ENCODE assay signal across 8 cellular contexts in genomic region chr11:122883682-122883981, GRCh38. TPM values are rescaled to one million over a fixed set of nuclear protein-coding genes. Genes with fewer than 3 reads are reported as not detected.
DNase-seq lines count a peak whose midpoint lies in the region; ATAC-seq, FAIRE-seq and TF ChIP-seq lines count a peak whose summit lies in the region.

No MANE protein-coding gene starts in this region.

- H3K4me3 ChIP-seq in A549: peak overlapping the region; percentile 88
- no peak overlapping the region for H3K4me3 ChIP-seq in KMS-11 (IDR thresholded peaks at IDR 0.05; ENCODE audit: insufficient read depth, low read depth, low read length)

- peaks cover 26% of the 10 kb centered on the region for H3K27me3 Mint-ChIP-seq in dendritic cell treated with granulocyte-macrophage colony-stimulating factor and Interleukin-4, amounts not matched to agents 40 ng/mL and 50 ng/mL, for 4 days
- peaks cover 4 to 27% (median 17%) of the 10 kb centered on the region in 3 donors for H3K27me3 Mint-ChIP-seq in naive B cell

- no peak for TF ChIP-seq EP300 in A549 (IDR thresholded peaks at IDR 0.05)

- no peaks in the 10 kb centered on the region for H3K79me2 ChIP-seq in KMS-11 (ENCODE audit: insufficient read depth, low read depth)

- H2AFZ ChIP-seq in KMS-11 (ENCODE audit: low read depth): peak overlapping the region; percentile 81; the same call in 1 of the 2 replicates

- H3K9me3 Mint-ChIP-seq in dendritic cell treated with granulocyte-macrophage colony-stimulating factor and Interleukin-4, amounts not matched to agents 40 ng/mL and 50 ng/mL, for 4 days: no peaks in the 10 kb centered on the region
- no peaks in the 10 kb centered on the region for H3K9me3 Mint-ChIP-seq in naive B cell

- H3K9me3 ChIP-seq in A549: no peaks in the 10 kb centered on the region

- no peaks in the 10 kb centered on the region for H3K36me3 Mint-ChIP-seq in dendritic cell treated with granulocyte-macrophage colony-stimulating factor and Interleukin-4, amounts not matched to agents 40 ng/mL and 50 ng/mL, for 4 days (ENCODE audit: low read depth)
- peaks cover 7 to 12% of the 10 kb centered on the region in 2 donors for H3K36me3 Mint-ChIP-seq in naive B cell

- H3K4me3 Mint-ChIP-seq in dendritic cell treated with granulocyte-macrophage colony-stimulating factor and Interleukin-4, amounts not matched to agents 40 ng/mL and 50 ng/mL, for 4 days: peak overlapping the region; percentile 81
- H3K4me3 Mint-ChIP-seq in naive B cell: peak overlapping the region; percentile 86 to 93 (median 90)

- no peak for TF ChIP-seq CTCF in A549 (IDR thresholded peaks at IDR 0.05)
- no peak for TF ChIP-seq CTCF in KMS-11 (conservative IDR thresholded peaks at IDR 0.05; ENCODE audit: low read depth, low read length)
- TF ChIP-seq CTCF in GM13976 (IDR thresholded peaks at IDR 0.05; ENCODE audit: borderline replicate concordance, control extremely low read depth, extremely low read depth, insufficient read depth, missing control alignments): no peak

- H3K27me3 ChIP-seq in KMS-11 (ENCODE audit: insufficient read depth, low read depth): no peaks in the 10 kb centered on the region

- H3K36me3 ChIP-seq in KMS-11 (ENCODE audit: insufficient read depth): no peaks in the 10 kb centered on the region

- peaks cover 21% of the 10 kb centered on the region for H3K4me1 Mint-ChIP-seq in dendritic cell treated with granulocyte-macrophage colony-stimulating factor and Interleukin-4, amounts not matched to agents 40 ng/mL and 50 ng/mL, for 4 days (ENCODE audit: low read depth)
- peaks cover 10 to 17% (median 13%) of the 10 kb centered on the region in 3 donors for H3K4me1 Mint-ChIP-seq in naive B cell

- ATAC-seq in A549 (no peak), naive B cell (ENCODE audit: low read depth in 2 of 2) (no peak), GM21360 (IDR thresholded peaks at IDR 0.05; ENCODE audit: unreplicated experiment) (no peak)

- no peak for TF ChIP-seq RAD21 in A549 (conservative IDR thresholded peaks at IDR 0.05 in 1 of 2, IDR thresholded peaks at IDR 0.05 in 1 of 2)

- H3K4me1 ChIP-seq in A549: peaks cover 21% of the 10 kb centered on the region; the same call in 2 of the 3 replicates
- peaks cover 8% of the 10 kb centered on the region for H3K4me1 ChIP-seq in KMS-11 (ENCODE audit: low read depth, poor library complexity, severe bottlenecking)

- H3K27ac ChIP-seq in A549: peak overlapping the region; percentile 97 to 98
- H3K27ac ChIP-seq in KMS-11: peak overlapping the region; percentile 79; the same call in 1 of the 2 replicates

- CTCF ChIA-PET in A549 (lab: Yijun Ruan, JAX): interaction anchor here (0.7 to 0.9 kb wide), 4 partner anchors 9 to 142 kb away, joined by 3 to 5 read pairs (median 4); no protein-coding TSS in a partner anchor

- H3K4me2 ChIP-seq in A549 (peak overlapping the region; percentile 90), KMS-11 (peak overlapping the region; percentile 58)

- no peak for FAIRE-seq in A549 (lab: Jason Lieb, UNC)

- DNase-seq in A549 (ENCODE audit: low read depth in 1 of 2, low spot score in 1 of 2) (no peak), naive B cell (no peak), GM13976 (ENCODE audit: low spot score) (no peak), ACHN (no peak), SHP77 treated with DMSO at 0.1 percent for 48 hours (lab: John Stamatoyannopoulos, UW) (no peak)

- 36% methylated on average over 3 of the region's 3 CpGs for WGBS in A549 (ENCODE audit: missing lambda C conversion rate)

- TF ChIP-seq POLR2A in A549 (IDR thresholded peaks at IDR 0.05; ENCODE audit: low read length): no peak

- peak overlapping the region; percentile 80; the same call in 1 of the 2 replicates for H3K9ac ChIP-seq in KMS-11

- in situ Hi-C loops in GM13976 (cut with MboI; ENCODE audit: low sequenced_read_pairs, unreplicated experiment) (no loop called here), ACHN (cut with HindIII; ENCODE audit: low pct_ligation_motif_present, low pct_unique_long_range_greater_than_20kb, low sequenced_read_pairs) (no loop called here)

- POLR2A ChIA-PET in A549 (lab: Yijun Ruan, JAX): interaction anchor here (0.8 to 0.9 kb wide), 3 partner anchors 13 to 282 kb away, joined by 3 to 9 read pairs (median 3); no protein-coding TSS in a partner anchor

- H3K27ac Mint-ChIP-seq in dendritic cell treated with granulocyte-macrophage colony-stimulating factor and Interleukin-4, amounts not matched to agents 40 ng/mL and 50 ng/mL, for 4 days: peak overlapping the region; percentile 88
- H3K27ac Mint-ChIP-seq in naive B cell: peak overlapping the region in 5 of 6 donors; percentile 69 to 95 (median 87)

- H4K20me1 ChIP-seq in KMS-11 (ENCODE audit: insufficient read depth): no peaks in the 10 kb centered on the region

- intact Hi-C loops in dendritic cell treated with granulocyte-macrophage colony-stimulating factor and Interleukin-4, amounts not matched to agents 40 ng/mL and 50 ng/mL, for 4 days (cut with micrococcal nuclease): no loop called here

TF ChIP-seq in A549, 52 proteins besides CTCF, POLR2A, EP300 and RAD21:
- TF ChIP-seq MAFK (IDR thresholded peaks at IDR 0.05; ENCODE audit: partially characterized antibody) (peak; percentile 98), ELK1 (IDR thresholded peaks at IDR 0.05; ENCODE audit: low read depth, low read length) (no peak)

RNA-seq across cellular contexts. Expression of gene JHY, which starts 1.1 kb away (rescaled TPM):
- polyA plus RNA-seq in A549 (2011; rRNA removed): 6.4 and 6.9 TPM in 2 replicates
- 2.0 and 2.1 TPM in 2 replicates for polyA plus RNA-seq in A549 (2012; cell fraction: cytosol; rRNA removed)
- polyA plus RNA-seq in A549 (2012; cell fraction: nucleus; rRNA removed): 0.61 and 0.88 TPM in 2 replicates
- 3.1 to 3.4 TPM (median 3.4 TPM) in 3 replicates for polyA plus RNA-seq in A549 (2017; fragmentation: RNase III; extraction: RNeasy Plus Mini Kit Qiagen cat#74134 plus additional on column Dnase treatment)
- 3.4 and 3.8 TPM in 2 replicates for polyA minus RNA-seq in A549 (2011; rRNA and poly(A)+ RNA removed)
- polyA plus RNA-seq in naive B cell (ENCODE audit: low read depth in 6 of 6): 1 to 10 TPM in 5 of 6 donors, not detected in 1; 1.4 to 2.7 (median 2.6) TPM

RNA-seq across cellular contexts. Expression of gene CRTAM, which starts 45.3 kb away (rescaled TPM):
- polyA plus RNA-seq in A549 (2011; rRNA removed): 0.07 and 0.08 TPM in 2 replicates
- 0.08 TPM in 1 of 2 replicates, not detected in the other for polyA plus RNA-seq in A549 (2012; cell fraction: cytosol; rRNA removed)
- polyA plus RNA-seq in A549 (2012; cell fraction: nucleus; rRNA removed): 0.04 TPM in 1 of 2 replicates, not detected in the other
- polyA plus RNA-seq in A549 (2017; fragmentation: RNase III; extraction: RNeasy Plus Mini Kit Qiagen cat#74134 plus additional on column Dnase treatment): 0.04 TPM in 1 of 3 replicates, not detected in the others
- polyA minus RNA-seq in A549 (2011; rRNA and poly(A)+ RNA removed): 0.39 TPM in 1 of 2 replicates, not detected in the other
- under 1 TPM in 3 of 6 donors, not detected in 3; 0.16 to 0.39 (median 0.26) TPM for polyA plus RNA-seq in naive B cell (ENCODE audit: low read depth in 6 of 6)
